ENCODE assay signal across 13 cellular contexts in genomic region chr1:214296860-214297699, GRCh38. TPM values are rescaled to one million over a fixed set of nuclear protein-coding genes. Genes with fewer than 3 reads are reported as not detected.
A peak's percentile ranks its signal among the peaks of the same experiment; 100 is the strongest.
DNase-seq lines count a peak whose midpoint lies in the region; ATAC-seq, FAIRE-seq and TF ChIP-seq lines count a peak whose summit lies in the region.
"Had no signal": no experiment of that assay in that cellular context is flagged by ENCODE, and none has a peak within 500 bp of the region (broad histone marks: within the 10 kb centered on the region; RNA-seq: fewer than 3 reads in every experiment).

No MANE protein-coding gene starts in this region.

- FAIRE-seq in kidney (lab: Jason Lieb, UNC) = no peak

- H3K27me3 ChIP-seq in upper lobe of right lung (no peaks in the 10 kb centered on the region), tibial artery (no peaks in the 10 kb centered on the region)
- H3K27me3 ChIP-seq: neutrophil had no signal

- H3K9me3 Mint-ChIP-seq in activated naive CD4-positive, alpha-beta T cell treated with anti-CD3 and anti-CD28 coated beads, Interleukin-2, amount 50 U/mL, for 24 hours = no peaks in the 10 kb centered on the region
- H3K9me3 Mint-ChIP-seq in activated naive CD4-positive, alpha-beta T cell treated with anti-CD3 and anti-CD28 coated beads, Interleukin-2, amount 10 ng/mL, durations not matched to agents 7 days and 5 days = no peaks in the 10 kb centered on the region
- H3K9me3 Mint-ChIP-seq: activated naive CD8-positive, alpha-beta T cell treated with anti-CD3 and anti-CD28 coated beads, Interleukin-2, amount 10 ng/mL, durations not matched to agents 7 days and 5 days had no signal

- no peaks in the 10 kb centered on the region for H3K4me1 ChIP-seq in upper lobe of right lung
- peaks cover 0 to 12% (median 0%) of the 10 kb centered on the region in 4 donors for H3K4me1 ChIP-seq in tibial artery
- H3K4me1 ChIP-seq in kidney (ENCODE audit: control insufficient read depth in 1 of 2, insufficient read depth in 1 of 2, low read depth in 1 of 2, low read length in 2 of 2) = no peaks in the 10 kb centered on the region

- intact Hi-C loops in upper lobe of right lung (cut with DNase I) (no loop called here), tibial artery (cut with DNase I; ENCODE audit: low total_unique reads) (no loop called here), kidney (cut with DNase I) (no loop called here)

- H3K27ac Mint-ChIP-seq in activated naive CD4-positive, alpha-beta T cell treated with anti-CD3 and anti-CD28 coated beads, Interleukin-2, amount 50 U/mL, for 24 hours = peak overlapping the region; percentile 25
- H3K27ac Mint-ChIP-seq in activated naive CD4-positive, alpha-beta T cell treated with anti-CD3 and anti-CD28 coated beads, Interleukin-2, amount 10 ng/mL, durations not matched to agents 7 days and 5 days = no peak overlapping the region
- H3K27ac Mint-ChIP-seq: activated naive CD8-positive, alpha-beta T cell treated with anti-CD3 and anti-CD28 coated beads, Interleukin-2, amount 10 ng/mL, durations not matched to agents 7 days and 5 days had no signal

- peaks cover 15% of the 10 kb centered on the region for H3K36me3 Mint-ChIP-seq in activated naive CD4-positive, alpha-beta T cell treated with anti-CD3 and anti-CD28 coated beads, Interleukin-2, amount 50 U/mL, for 24 hours
- peaks cover 5% of the 10 kb centered on the region for H3K36me3 Mint-ChIP-seq in activated naive CD4-positive, alpha-beta T cell treated with anti-CD3 and anti-CD28 coated beads, Interleukin-2, amount 10 ng/mL, durations not matched to agents 7 days and 5 days

- peak; percentile 62 for ATAC-seq in upper lobe of right lung
- ATAC-seq in HG02884 (IDR thresholded peaks at IDR 0.05; ENCODE audit: unreplicated experiment) = no peak

- CTCF ChIA-PET in activated naive CD4-positive, alpha-beta T cell treated with anti-CD3 and anti-CD28 coated beads, Interleukin-2, amount 10 ng/mL, durations not matched to agents 7 days and 5 days (lab: Charles Lee) = interaction anchor here (1.5 kb wide), 1 partner anchor 35 kb away, joined by 3 read pairs; no protein-coding TSS in a partner anchor

- no peaks in the 10 kb centered on the region for H3K9me3 ChIP-seq in upper lobe of right lung
- H3K9me3 ChIP-seq in tibial artery = no peaks in the 10 kb centered on the region
- H3K9me3 ChIP-seq in kidney (ENCODE audit: control insufficient read depth in 1 of 2, low read length in 2 of 2) = no peaks in the 10 kb centered on the region
- H3K9me3 ChIP-seq: neutrophil had no signal

- H3K4me3 ChIP-seq in WI38 (ENCODE audit: low read depth, low read length) (peak overlapping the region; percentile 44), upper lobe of right lung (no peak overlapping the region), tibial artery (no peak overlapping the region), kidney (ENCODE audit: low read length in 2 of 2) (no peak overlapping the region)

- H3K36me3 ChIP-seq in upper lobe of right lung (no peaks in the 10 kb centered on the region), tibial artery (no peaks in the 10 kb centered on the region), kidney (ENCODE audit: control insufficient read depth in 1 of 2, insufficient read depth in 2 of 2, low read length in 2 of 2) (no peaks in the 10 kb centered on the region)
- H3K36me3 ChIP-seq: neutrophil had no signal

- TF ChIP-seq CTCF in WI38 (IDR thresholded peaks at IDR 0.05; ENCODE audit: low read depth, low read length) (no peak), upper lobe of right lung (IDR thresholded peaks at IDR 0.05) (no peak), tibial artery (IDR thresholded peaks at IDR 0.05) (no peak), kidney (IDR thresholded peaks at IDR 0.05; ENCODE audit: borderline replicate concordance, extremely low read depth, insufficient read depth) (no peak)

- no peak overlapping the region for H3K9ac ChIP-seq in kidney (ENCODE audit: low read length in 2 of 2)

- peaks cover 43% of the 10 kb centered on the region for H3K4me1 Mint-ChIP-seq in activated naive CD4-positive, alpha-beta T cell treated with anti-CD3 and anti-CD28 coated beads, Interleukin-2, amount 50 U/mL, for 24 hours
- H3K4me1 Mint-ChIP-seq in activated naive CD4-positive, alpha-beta T cell treated with anti-CD3 and anti-CD28 coated beads, Interleukin-2, amount 10 ng/mL, durations not matched to agents 7 days and 5 days = no peaks in the 10 kb centered on the region

- H3K27me3 Mint-ChIP-seq in activated naive CD4-positive, alpha-beta T cell treated with anti-CD3 and anti-CD28 coated beads, Interleukin-2, amount 50 U/mL, for 24 hours = no peaks in the 10 kb centered on the region
- H3K27me3 Mint-ChIP-seq in activated naive CD4-positive, alpha-beta T cell treated with anti-CD3 and anti-CD28 coated beads, Interleukin-2, amount 10 ng/mL, durations not matched to agents 7 days and 5 days = no peaks in the 10 kb centered on the region
- H3K27me3 Mint-ChIP-seq: activated naive CD8-positive, alpha-beta T cell treated with anti-CD3 and anti-CD28 coated beads, Interleukin-2, amount 10 ng/mL, durations not matched to agents 7 days and 5 days had no signal

- DNase-seq in activated naive CD4-positive, alpha-beta T cell treated with anti-CD3 and anti-CD28 coated beads, Interleukin-2, amount 10 ng/mL, durations not matched to agents 7 days and 5 days = no peak
- DNase-seq in hepatic stellate cell (ENCODE audit: low spot score) (peak; percentile 67), upper lobe of right lung (no peak), tibial artery (no peak), kidney (no peak)
- DNase-seq: activated naive CD8-positive, alpha-beta T cell treated with anti-CD3 and anti-CD28 coated beads, Interleukin-2, amount 10 ng/mL, durations not matched to agents 7 days and 5 days; head of caudate nucleus had no signal

- H3K4me3 Mint-ChIP-seq in activated naive CD4-positive, alpha-beta T cell treated with anti-CD3 and anti-CD28 coated beads, Interleukin-2, amount 50 U/mL, for 24 hours = no peak overlapping the region
- no peak overlapping the region for H3K4me3 Mint-ChIP-seq in activated naive CD4-positive, alpha-beta T cell treated with anti-CD3 and anti-CD28 coated beads, Interleukin-2, amount 10 ng/mL, durations not matched to agents 7 days and 5 days
- H3K4me3 Mint-ChIP-seq: activated naive CD8-positive, alpha-beta T cell treated with anti-CD3 and anti-CD28 coated beads, Interleukin-2, amount 10 ng/mL, durations not matched to agents 7 days and 5 days had no signal

- H3K27ac ChIP-seq in upper lobe of right lung (no peak overlapping the region), tibial artery (no peak overlapping the region), kidney (ENCODE audit: low read depth in 2 of 2, low read length in 2 of 2) (no peak overlapping the region)
- H3K27ac ChIP-seq: 22Rv1, neutrophil, RWPE1 had no signal

RNA-seq across cellular contexts. Expression of gene SMYD2, which starts 16.1 kb away (rescaled TPM):
- total RNA-seq in upper lobe of right lung (39.8 TPM), kidney (42.9 TPM)
- polyA plus RNA-seq in kidney (ENCODE audit: insufficient read depth, low read depth, low replicate concordance) = 28.9 TPM
